ENCODE assay signal across 26 cellular contexts in genomic region chr4:155811171-155811570, GRCh38. TPM values are rescaled to one million over a fixed set of nuclear protein-coding genes. Genes with fewer than 3 reads are reported as not detected.
"Had no signal": no experiment of that assay in that cellular context is flagged by ENCODE, and none has a peak within 500 bp of the region (broad histone marks: within the 10 kb centered on the region; RNA-seq: fewer than 3 reads in every experiment).

No MANE protein-coding gene starts in this region.

- ATAC-seq: gastrocnemius medialis, WTC11 had no signal

- DNase-seq: activated CD8-positive, alpha-beta memory T cell treated with anti-CD3 and anti-CD28 coated beads for 24 hours; activated CD8-positive, alpha-beta memory T cell treated with anti-CD3 and anti-CD28 coated beads, Interleukin-2, amount 50 U/mL, for 4 hours; activated effector memory CD4-positive, alpha-beta T cell treated with anti-CD3 and anti-CD28 coated beads, Interleukin-2, amount 50 U/mL, for 16 hours; activated T-cell treated with anti-CD3 and anti-CD28 coated beads, Interleukin-2, amount 50 U/mL, for 24 hours; effector CD4-positive, alpha-beta T cell; erythroblast; gastrocnemius medialis; hypothalamus; left ventricle myocardium inferior; nucleus accumbens; retina; sigmoid colon; stimulated activated CD4-positive, alpha-beta T cell treated with anti-CD3 and anti-CD28 coated beads, Interleukin-2, amount 100 ng/mL, for 48 hours; stimulated activated CD8-positive, alpha-beta memory T cell treated with anti-CD3 and anti-CD28 coated beads, Interleukin-4, amount 100 ng/mL, for 48 hours; stimulated activated naive CD4-positive, alpha-beta T cell; T-helper 9 cell; testis; trophoblast cell; uterus had no signal

- H3K9me3 ChIP-seq: ascending aorta, gastrocnemius medialis, left ventricle myocardium inferior, sigmoid colon, testis, uterus had no signal

- H3K4me1 ChIP-seq: ascending aorta, left ventricle myocardium inferior, testis, uterus had no signal

- H3K27ac ChIP-seq: ascending aorta, gastrocnemius medialis, left ventricle myocardium inferior, sigmoid colon, testis, uterus had no signal

- H3K36me3 ChIP-seq: ascending aorta, gastrocnemius medialis, sigmoid colon, uterus had no signal

- H3K27me3 ChIP-seq: ascending aorta, gastrocnemius medialis, sigmoid colon, testis, uterus had no signal

- H3K4me3 ChIP-seq: ascending aorta, gastrocnemius medialis, left ventricle myocardium inferior, sigmoid colon, testis, uterus had no signal

RNA-seq across cellular contexts. Expression of gene ASIC5, which starts 54.9 kb away (rescaled TPM):
- total RNA-seq: ascending aorta; chondrocyte; gastrocnemius medialis; left ventricle myocardium inferior; mononuclear cell; myocyte; sigmoid colon; T-helper 1 cell treated with Interleukin-12 subunit alpha and Interleukin-12 subunit beta and Interleukin-4 antibody, amounts not matched to agents 30 ng/mL and 1 ng/mL, for 36 hours; testis; uterus; WTC11 had no signal
- polyA plus RNA-seq: adipose tissue, sigmoid colon had no signal
